Comparison of ENCODE assay signal across 21 cellular contexts in genomic region chr1:239426821-239427495, GRCh38. TPM values are rescaled to one million over a fixed set of nuclear protein-coding genes. Genes with fewer than 3 reads are reported as not detected.
"Had no signal": no experiment of that assay in that cellular context is flagged by ENCODE, and none has a peak within 500 bp of the region (broad histone marks: within the 10 kb centered on the region; RNA-seq: fewer than 3 reads in every experiment).

No MANE protein-coding gene starts in this region.

- DNase-seq: activated B cell treated with CpG ODN at 0.5 μM for 24 hours; activated CD4-positive, alpha-beta T cell treated with anti-CD3 and anti-CD28 coated beads for 36 hours; activated CD4-positive, alpha-beta T cell treated with anti-CD3 and anti-CD28 coated beads, Interleukin-2, amount 50 U/mL, for 4 hours; activated CD8-positive, alpha-beta memory T cell treated with anti-CD3 and anti-CD28 coated beads for 24 hours; activated CD8-positive, alpha-beta memory T cell treated with anti-CD3 and anti-CD28 coated beads, Interleukin-2, amount 50 U/mL, for 4 hours; activated T-cell treated with anti-CD3 and anti-CD28 coated beads, Interleukin-2, amount 50 U/mL, for 24 hours; adrenal gland; colonic mucosa; esophagus squamous epithelium; gastrocnemius medialis; hippocampal formation; left ventricle myocardium superior; mammary epithelial cell; natural killer cell; retina; stimulated activated CD4-positive, alpha-beta T cell treated with anti-CD3 and anti-CD28 coated beads, Interleukin-2, amount 100 ng/mL, for 48 hours; stimulated activated CD8-positive, alpha-beta memory T cell treated with anti-CD3 and anti-CD28 coated beads, Interleukin-4, amount 100 ng/mL, for 48 hours; stimulated activated naive B cell treated with anti-CD40 and anti-IgM and Interleukin-4, amounts not matched to agents 10 μg/mL and 1 μg/mL and 100 μg/mL, for 72 hours; transverse colon; uterus had no signal

- FAIRE-seq: TTC549 had no signal

RNA-seq across cellular contexts. Expression of gene CHRM3, which starts 40.6 kb away (rescaled TPM):
- total RNA-seq: activated B cell treated with CpG ODN at 0.5 μM for 24 hours, natural killer cell had no signal
